In the genomic region with DNA sequence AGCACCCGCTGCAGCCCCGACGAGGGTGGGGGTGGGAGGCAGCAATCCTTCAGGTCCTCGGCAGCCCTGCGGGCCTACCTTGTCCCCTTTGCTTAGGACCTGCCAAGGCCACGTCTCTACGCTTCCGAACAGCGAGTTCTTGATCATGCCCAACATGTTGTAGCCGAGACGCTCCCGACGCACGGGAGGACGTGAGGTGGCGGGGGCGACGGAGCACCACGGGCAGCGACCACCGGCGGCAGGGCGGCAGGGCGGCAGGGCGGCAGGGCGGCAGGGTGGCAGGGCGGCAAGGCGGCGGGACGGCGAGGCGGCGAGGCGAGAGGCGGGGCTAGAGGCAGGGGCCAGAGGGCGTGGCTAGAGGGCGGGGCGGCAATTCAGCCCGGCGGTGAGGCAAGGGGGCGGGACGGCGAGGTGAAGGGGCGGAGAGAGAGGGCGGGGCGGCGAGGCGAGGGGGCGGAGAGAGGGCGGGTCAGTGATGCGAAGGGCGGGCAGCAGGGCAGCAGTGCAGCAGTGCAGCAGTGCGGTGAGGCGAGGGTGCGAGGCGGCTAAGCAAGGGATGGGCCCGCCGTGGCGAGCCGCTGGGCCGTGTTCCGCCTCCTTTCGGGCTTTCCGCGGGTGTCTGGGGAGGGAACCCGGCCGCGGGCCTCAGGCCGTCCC, we compare ENCODE assay signal across 8 cellular contexts. TPM values are rescaled to one million over a fixed set of nuclear protein-coding genes. Genes with fewer than 3 reads are reported as not detected.
DNase-seq lines count a peak whose midpoint lies in the region; ATAC-seq and TF ChIP-seq lines count a peak whose summit lies in the region.

A gene with protein sequence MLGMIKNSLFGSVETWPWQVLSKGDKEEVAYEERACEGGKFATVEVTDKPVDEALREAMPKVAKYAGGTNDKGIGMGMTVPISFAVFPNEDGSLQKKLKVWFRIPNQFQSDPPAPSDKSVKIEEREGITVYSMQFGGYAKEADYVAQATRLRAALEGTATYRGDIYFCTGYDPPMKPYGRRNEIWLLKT (minus strand): TSS at position 307 of the 657 bp plus-strand sequence. CDS start 151 bp downstream, at position 156.

- H3K4me1 Mint-ChIP-seq in activated CD8-positive, alpha-beta T cell treated with anti-CD3 and anti-CD28 coated beads for 36 hours (ENCODE audit: low read depth): peaks cover 24% of the 10 kb centered on the region

- H3K4me3 ChIP-seq in BJ (ENCODE audit: low read depth, low read length) (peak within 1 kb of the TSS; percentile 82), right lobe of liver (peak within 1 kb of the TSS; percentile 65 to 94 (median 94))

- no peaks in the 10 kb centered on the region for H3K9me3 ChIP-seq in right lobe of liver

- POLR2A ChIA-PET in BJ (lab: Charles Lee): no interaction called here
- POLR2A ChIA-PET in activated CD8-positive, alpha-beta T cell treated with anti-CD3 and anti-CD28 coated beads for 36 hours (lab: Charles Lee): no interaction called here

- peaks cover 0 to 58% (median 12%) of the 10 kb centered on the region in 4 donors for H3K4me1 ChIP-seq in right lobe of liver

- DNase-seq in BJ (ENCODE audit: low read depth) (no peak), NCI-H774 (lab: John Stamatoyannopoulos, UW) (peak; percentile 79), dermis microvascular lymphatic vessel endothelial cell (ENCODE audit: low read depth in 2 of 2) (peak; percentile 70 to 95), right lobe of liver (peak; percentile 99)
- peak; percentile 95 for DNase-seq in activated CD8-positive, alpha-beta T cell treated with anti-CD3 and anti-CD28 coated beads for 36 hours
- peak; percentile 96 for DNase-seq in stimulated activated CD4-positive, alpha-beta T cell treated with anti-CD3 and anti-CD28 coated beads, Interleukin-4, amount 100 ng/mL, for 24 hours

- TF ChIP-seq CTCF in BJ (IDR thresholded peaks at IDR 0.05; ENCODE audit: insufficient read depth, low read depth, low read length) (no peak), right lobe of liver (IDR thresholded peaks at IDR 0.05) (no peak)
- no peak for TF ChIP-seq CTCF in activated CD8-positive, alpha-beta T cell treated with anti-CD3 and anti-CD28 coated beads for 36 hours (IDR thresholded peaks at IDR 0.05)

- WGBS in right lobe of liver (ENCODE audit: insufficient coverage, low coverage, low lambda C conversion rate, missing lambda C conversion rate): 0% methylated on average over 6 of the region's 69 CpGs

- CTCF ChIA-PET in BJ (lab: Yijun Ruan, JAX): interaction anchor here (1.7 kb wide), 1 partner anchor 17 kb away, joined by 6 read pairs; no protein-coding TSS in a partner anchor
- CTCF ChIA-PET in activated CD8-positive, alpha-beta T cell treated with anti-CD3 and anti-CD28 coated beads for 36 hours (lab: Charles Lee): interaction anchor here (1.1 kb wide), 2 partner anchors 206 to 211 kb away, joined by 3 read pairs; no protein-coding TSS in a partner anchor

- no peaks in the 10 kb centered on the region for H3K36me3 Mint-ChIP-seq in activated CD8-positive, alpha-beta T cell treated with anti-CD3 and anti-CD28 coated beads for 36 hours (ENCODE audit: low read depth)

- H3K4me3 Mint-ChIP-seq in activated CD8-positive, alpha-beta T cell treated with anti-CD3 and anti-CD28 coated beads for 36 hours: peak within 1 kb of the TSS; percentile 86

- intact Hi-C loops in activated CD8-positive, alpha-beta T cell treated with anti-CD3 and anti-CD28 coated beads for 36 hours (cut with micrococcal nuclease): loop anchor here (5.0 kb wide), 1 partner anchor 212 kb away; no protein-coding TSS in a partner anchor
- intact Hi-C loops in right lobe of liver (cut with DNase I): no loop called here

- peak; percentile 96 for TF ChIP-seq POLR2A in right lobe of liver (IDR thresholded peaks at IDR 0.05)

- H3K27me3 ChIP-seq in BJ (ENCODE audit: control insufficient read depth, insufficient read depth, low read length) (no peaks in the 10 kb centered on the region), right lobe of liver (no peaks in the 10 kb centered on the region)

- H3K36me3 ChIP-seq in BJ (ENCODE audit: control insufficient read depth, insufficient read depth, low read length) (peaks cover 1% of the 10 kb centered on the region; the same call in 1 of the 2 replicates), right lobe of liver (no peaks in the 10 kb centered on the region)

- H3K27ac ChIP-seq in right lobe of liver: peak within 1 kb of the TSS; percentile 88 to 92 (median 92)

- no peaks in the 10 kb centered on the region for H3K9me3 Mint-ChIP-seq in activated CD8-positive, alpha-beta T cell treated with anti-CD3 and anti-CD28 coated beads for 36 hours

- H3K27ac Mint-ChIP-seq in activated CD8-positive, alpha-beta T cell treated with anti-CD3 and anti-CD28 coated beads for 36 hours: peak within 1 kb of the TSS; percentile 66

- peak; percentile 74 for ATAC-seq in GM19452 (IDR thresholded peaks at IDR 0.05; ENCODE audit: unreplicated experiment)
- ATAC-seq in HG03571 (IDR thresholded peaks at IDR 0.05; ENCODE audit: unreplicated experiment): peak; percentile 86
- ATAC-seq in activated CD8-positive, alpha-beta T cell treated with anti-CD3 and anti-CD28 coated beads for 36 hours: peak; percentile 96
- peak; percentile 91 to 96 (median 93) for ATAC-seq in right lobe of liver

- H3K27me3 Mint-ChIP-seq in activated CD8-positive, alpha-beta T cell treated with anti-CD3 and anti-CD28 coated beads for 36 hours: peaks cover 8% of the 10 kb centered on the region

RNA-seq across cellular contexts. Expression of the gene that starts here (rescaled TPM):
- 40.6 and 41.9 TPM in 2 replicates for polyA plus RNA-seq in BJ (2011; rRNA removed)
- polyA minus RNA-seq in BJ (2011; rRNA and poly(A)+ RNA removed): 34.8 and 46.9 TPM in 2 replicates
- total RNA-seq in activated CD8-positive, alpha-beta T cell treated with anti-CD3 and anti-CD28 coated beads for 36 hours: 10 to 100 TPM; 23.9 to 24.8 TPM
- total RNA-seq in dermis microvascular lymphatic vessel endothelial cell (20.5 and 38.8 TPM in 2 replicates), right lobe of liver (100 to 1,000 TPM in 1 of 6 experiments, 10 to 100 TPM in 5; 45.8 to 100 (median 68.9) TPM)
